ENCODE assay signal across 23 cellular contexts in the genomic region with DNA sequence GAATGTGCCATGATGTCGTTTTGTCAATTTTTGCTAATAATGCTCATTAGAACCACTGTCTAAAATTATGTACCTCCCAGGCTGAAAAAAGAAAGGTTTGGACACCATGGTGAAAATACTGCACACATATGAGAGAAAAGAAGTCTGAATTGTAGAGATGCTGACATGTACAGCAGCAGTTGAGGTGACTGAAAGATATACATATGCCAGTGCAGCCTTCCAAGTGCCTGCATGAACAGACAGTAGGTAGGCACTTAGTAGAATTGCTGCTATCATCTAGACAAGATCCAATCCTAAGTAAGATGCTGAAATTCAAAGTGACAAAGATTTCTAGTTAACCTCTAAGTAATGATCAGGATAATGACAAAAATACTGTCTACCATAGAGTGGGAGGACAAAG.
DNase-seq lines count a peak whose midpoint lies in the region; ATAC-seq and TF ChIP-seq lines count a peak whose summit lies in the region.
"Had no signal": no experiment of that assay in that cellular context is flagged by ENCODE, and none has a peak within 500 bp of the region (broad histone marks: within the 10 kb centered on the region; RNA-seq: fewer than 3 reads in every experiment).

No MANE protein-coding gene starts in this region.

- H3K9me3 Mint-ChIP-seq in GM23338: peaks cover 12% of the 10 kb centered on the region

- peaks cover 9% of the 10 kb centered on the region; the same call in 2 of the 3 replicates for H3K36me3 Mint-ChIP-seq in GM23338 (ENCODE audit: low read depth)
- H3K36me3 Mint-ChIP-seq: CD14-positive monocyte; CD4-positive, alpha-beta memory T cell; CD4-positive, CD25-positive, alpha-beta regulatory T cell; CD8-positive, alpha-beta memory T cell had no signal

- TF ChIP-seq RAD21 in neural cell (conservative IDR thresholded peaks at IDR 0.05): no peak

- H2AFZ ChIP-seq in GM23338: 0 out of 2 replicates have a peak overlapping the region, but pooled peaks have one; percentile 24
- no peak overlapping the region for H2AFZ ChIP-seq in neural cell (ENCODE audit: low read depth, low read length)
- peak overlapping the region; percentile 11 for H2AFZ ChIP-seq in smooth muscle cell (ENCODE audit: low read depth)

- H3K36me3 ChIP-seq in GM23338 (ENCODE audit: insufficient read depth) (no peaks in the 10 kb centered on the region), neural cell (ENCODE audit: insufficient read depth, low read length) (no peaks in the 10 kb centered on the region), smooth muscle cell (ENCODE audit: low read depth) (no peaks in the 10 kb centered on the region)
- H3K36me3 ChIP-seq: BE2C, BLaER1 had no signal

- no peak overlapping the region for H3K4me3 Mint-ChIP-seq in GM23338
- H3K4me3 Mint-ChIP-seq: CD14-positive monocyte; CD4-positive, alpha-beta memory T cell; CD4-positive, CD25-positive, alpha-beta regulatory T cell; CD8-positive, alpha-beta memory T cell had no signal

- TF ChIP-seq EP300 in neural cell (conservative IDR thresholded peaks at IDR 0.05; ENCODE audit: poor library complexity, severe bottlenecking): peak; percentile 86

- no peak overlapping the region for H3K27ac ChIP-seq in GM23338 (ENCODE audit: low read depth)
- H3K27ac ChIP-seq in neural cell (ENCODE audit: low read length): peak overlapping the region; percentile 6
- H3K27ac ChIP-seq in smooth muscle cell (ENCODE audit: low read depth): no peak overlapping the region
- H3K27ac ChIP-seq: BLaER1 had no signal

- H3K4me3 ChIP-seq in GM23338 (no peak overlapping the region), neural cell (ENCODE audit: low read length) (no peak overlapping the region), smooth muscle cell (no peak overlapping the region)
- H3K4me3 ChIP-seq: BLaER1, GM12878 had no signal

- H3K4me1 Mint-ChIP-seq in GM23338: peaks cover 13% of the 10 kb centered on the region
- H3K4me1 Mint-ChIP-seq: CD14-positive monocyte; CD4-positive, alpha-beta memory T cell; CD4-positive, CD25-positive, alpha-beta regulatory T cell; CD8-positive, alpha-beta memory T cell had no signal

- H3K9me3 ChIP-seq in neural cell (ENCODE audit: low read length) (no peaks in the 10 kb centered on the region), smooth muscle cell (replicated peaks; ENCODE audit: low read depth) (no peaks in the 10 kb centered on the region)
- H3K9me3 ChIP-seq: BE2C had no signal

- H3K27me3 Mint-ChIP-seq in GM23338 (ENCODE audit: insufficient read depth, low read depth, poor library complexity): no peaks in the 10 kb centered on the region
- H3K27me3 Mint-ChIP-seq: CD4-positive, alpha-beta memory T cell; CD4-positive, CD25-positive, alpha-beta regulatory T cell; CD8-positive, alpha-beta memory T cell had no signal

- H3K27me3 ChIP-seq in GM23338 (ENCODE audit: insufficient read depth) (no peaks in the 10 kb centered on the region), neural cell (ENCODE audit: insufficient read depth, low read depth, low read length) (no peaks in the 10 kb centered on the region), smooth muscle cell (ENCODE audit: low read depth) (no peaks in the 10 kb centered on the region)
- H3K27me3 ChIP-seq: BE2C, BLaER1 had no signal

- H3K9ac ChIP-seq in neural cell (ENCODE audit: low read length): no peak overlapping the region
- no peak overlapping the region for H3K9ac ChIP-seq in smooth muscle cell (ENCODE audit: low read depth)
- H3K9ac ChIP-seq: BLaER1 had no signal

- TF ChIP-seq CTCF in GM23338 (conservative IDR thresholded peaks at IDR 0.05; ENCODE audit: low read depth in 2 of 2) (no peak), neural cell (IDR thresholded peaks at IDR 0.05; ENCODE audit: poor library complexity, severe bottlenecking) (no peak), smooth muscle cell (IDR thresholded peaks at IDR 0.05; ENCODE audit: borderline replicate concordance, insufficient read depth, poor library complexity, severe bottlenecking) (no peak)

- 94% methylated on average over 1 of the region's 1 CpG for WGBS in smooth muscle cell (ENCODE audit: low lambda C conversion rate)

- DNase-seq in GM23338 (ENCODE audit: low spot score) (no peak), smooth muscle cell (lab: John Stamatoyannopoulos, UW; ENCODE audit: unreplicated experiment) (no peak)
- DNase-seq: 8988T; ACHN; BE2C; C1 segment of cervical spinal cord; CD4-positive, alpha-beta memory T cell; CD4-positive, CD25-positive, alpha-beta regulatory T cell; CD8-positive, alpha-beta memory T cell; COR-L47; DMS 273 treated with DMSO at 0.1 percent for 48 hours; DMS153; DMS53; DMS79; DND-41; EL; GDM1 had no signal

- H3F3A ChIP-seq in GM23338 (replicated peaks; ENCODE audit: low read depth) (no peaks in the 10 kb centered on the region), neural cell (ENCODE audit: insufficient read depth, low read length, poor library complexity, severe bottlenecking) (no peaks in the 10 kb centered on the region), smooth muscle cell (ENCODE audit: low read depth) (no peaks in the 10 kb centered on the region)

- ATAC-seq in GM23338 (no peak), GM18502 (IDR thresholded peaks at IDR 0.05; ENCODE audit: poor library complexity, unreplicated experiment) (no peak), GM18868 (IDR thresholded peaks at IDR 0.05; ENCODE audit: unreplicated experiment) (no peak)
- ATAC-seq: GM12878 had no signal

- H3K4me2 ChIP-seq in GM23338: no peak overlapping the region
- H3K4me2 ChIP-seq in neural cell (ENCODE audit: low read length): no peak overlapping the region
- H3K4me2 ChIP-seq in smooth muscle cell: no peak overlapping the region
- H3K4me2 ChIP-seq: BLaER1 had no signal

- H4K20me1 ChIP-seq in GM23338 (replicated peaks; ENCODE audit: insufficient read depth) (no peaks in the 10 kb centered on the region), neural cell (ENCODE audit: insufficient read depth) (no peaks in the 10 kb centered on the region), smooth muscle cell (ENCODE audit: low read depth) (no peaks in the 10 kb centered on the region)
- H4K20me1 ChIP-seq: BLaER1 had no signal

- no peak overlapping the region for H3K27ac Mint-ChIP-seq in GM23338
- H3K27ac Mint-ChIP-seq: CD14-positive monocyte; CD4-positive, alpha-beta memory T cell; CD4-positive, CD25-positive, alpha-beta regulatory T cell; CD8-positive, alpha-beta memory T cell had no signal

- H3K79me2 ChIP-seq in GM23338 (replicated peaks; ENCODE audit: insufficient read depth) (no peaks in the 10 kb centered on the region), neural cell (replicated peaks; ENCODE audit: insufficient read depth, low read length) (no peaks in the 10 kb centered on the region), smooth muscle cell (ENCODE audit: low read depth) (no peaks in the 10 kb centered on the region)

- peaks cover 5% of the 10 kb centered on the region; the same call in 1 of the 2 replicates for H3K9me2 ChIP-seq in GM23338 (ENCODE audit: insufficient read depth)
- H3K9me2 ChIP-seq in neural cell (ENCODE audit: insufficient read depth, low read length): no peaks in the 10 kb centered on the region

- H3K4me1 ChIP-seq in GM23338 (ENCODE audit: insufficient read depth) (peaks cover 13% of the 10 kb centered on the region), smooth muscle cell (ENCODE audit: low read depth) (no peaks in the 10 kb centered on the region)
- H3K4me1 ChIP-seq: BE2C, BLaER1 had no signal

TF ChIP-seq in GM23338, 12 proteins besides CTCF, POLR2A, EP300 and RAD21 (continues in another document):
- TF ChIP-seq, protein P1, sequence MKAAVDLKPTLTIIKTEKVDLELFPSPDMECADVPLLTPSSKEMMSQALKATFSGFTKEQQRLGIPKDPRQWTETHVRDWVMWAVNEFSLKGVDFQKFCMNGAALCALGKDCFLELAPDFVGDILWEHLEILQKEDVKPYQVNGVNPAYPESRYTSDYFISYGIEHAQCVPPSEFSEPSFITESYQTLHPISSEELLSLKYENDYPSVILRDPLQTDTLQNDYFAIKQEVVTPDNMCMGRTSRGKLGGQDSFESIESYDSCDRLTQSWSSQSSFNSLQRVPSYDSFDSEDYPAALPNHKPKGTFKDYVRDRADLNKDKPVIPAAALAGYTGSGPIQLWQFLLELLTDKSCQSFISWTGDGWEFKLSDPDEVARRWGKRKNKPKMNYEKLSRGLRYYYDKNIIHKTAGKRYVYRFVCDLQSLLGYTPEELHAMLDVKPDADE (IDR thresholded peaks at IDR 0.05): no peak
- no peak for TF ChIP-seq POLR2AphosphoS5 (IDR thresholded peaks at IDR 0.05; ENCODE audit: low read depth)
- TF ChIP-seq CREB1 (CRISPR knock-in tag; IDR thresholded peaks at IDR 0.05; ENCODE audit: low read depth): no peak

TF ChIP-seq in neural cell, 6 proteins besides CTCF, POLR2A, EP300 and RAD21:
- TF ChIP-seq POLR2AphosphoS5 (IDR thresholded peaks at IDR 0.05) (peak; percentile 51), MXI1 (conservative IDR thresholded peaks at IDR 0.05; ENCODE audit: poor library complexity, severe bottlenecking) (no peak)
